In the genomic region with DNA sequence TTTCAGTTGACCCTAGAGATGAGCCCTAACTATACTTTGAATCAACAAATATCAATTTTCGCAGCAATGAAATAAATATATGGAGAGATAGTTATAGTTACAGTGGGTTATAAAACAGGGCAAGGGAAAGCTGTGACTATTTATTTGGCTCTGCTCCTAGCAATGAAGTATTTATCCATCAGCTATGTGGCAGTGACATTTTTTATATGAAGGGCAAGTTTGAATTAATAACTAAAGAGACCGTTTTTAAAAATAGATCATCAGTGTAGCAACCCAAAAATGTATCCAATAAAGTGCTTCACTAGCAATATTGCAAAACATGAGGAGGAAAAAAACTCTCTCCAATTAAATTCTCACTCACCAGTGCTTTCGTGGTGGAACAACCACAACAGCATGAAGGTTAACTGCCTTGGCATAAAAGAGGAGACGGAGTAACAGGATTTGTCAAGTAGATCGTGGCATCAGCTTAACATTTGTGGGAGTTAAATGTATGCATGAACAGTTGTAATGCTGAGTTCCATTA, we compare ENCODE assay signal across 26 cellular contexts. TPM values are rescaled to one million over a fixed set of nuclear protein-coding genes. Genes with fewer than 3 reads are reported as not detected.
DNase-seq lines count a peak whose midpoint lies in the region; ATAC-seq and TF ChIP-seq lines count a peak whose summit lies in the region.
"Had no signal": no experiment of that assay in that cellular context is flagged by ENCODE, and none has a peak within 500 bp of the region (broad histone marks: within the 10 kb centered on the region; RNA-seq: fewer than 3 reads in every experiment).

No MANE protein-coding gene starts in this region.

- DNase-seq in A673 (ENCODE audit: low spot score) (no peak), GM04503 (ENCODE audit: low read depth) (peak; percentile 19), NOMO-1 treated with dmso at 0.1 percent for 144 hours (lab: John Stamatoyannopoulos, UW; ENCODE audit: unreplicated experiment) (peak; percentile 38), fibroblast of peridontal ligament (ENCODE audit: extremely low read depth) (peak; percentile 52), transverse colon (no peak), esophagus squamous epithelium (lab: John Stamatoyannopoulos, UW) (no peak), EL (no peak)
- DNase-seq: activated B cell treated with CpG ODN at 0.5 μM for 24 hours; activated CD4-positive, alpha-beta T cell treated with anti-CD3 and anti-CD28 coated beads, Interleukin-2, amount 50 U/mL, for 48 hours; activated CD8-positive, alpha-beta memory T cell treated with anti-CD3 and anti-CD28 coated beads, Interleukin-2, amount 50 U/mL, for 4 hours; anterior cingulate cortex; C1 segment of cervical spinal cord; caudate nucleus; dermis blood vessel endothelial cell; head of caudate nucleus; HFFc6; kidney glomerular epithelial cell; lower lobe of right lung; NCI-H524; stimulated activated CD4-positive, alpha-beta T cell treated with anti-CD3 and anti-CD28 coated beads, Interleukin-1b, Interleukin-23, amount 100 ng/mL, for 48 hours; substantia nigra; T1000 had no signal

- H3K4me3 ChIP-seq in A673 (ENCODE audit: low read depth, low read length, poor library complexity, severe bottlenecking) (no peak overlapping the region), transverse colon (no peak overlapping the region), esophagus squamous epithelium (no peak overlapping the region)
- H3K4me3 ChIP-seq: lower lobe of right lung, neural progenitor cell had no signal

- no peak for ATAC-seq in GM18517 (IDR thresholded peaks at IDR 0.05; ENCODE audit: unreplicated experiment)
- ATAC-seq: HepG2, lower lobe of right lung, Right ventricle myocardium inferior had no signal

- in situ Hi-C loops in transverse colon (cut with MboI; ENCODE audit: low pct_ligation_motif_present in 1 of 4, low pct_unique_long_range_greater_than_20kb in 1 of 4, low sequenced_read_pairs in 3 of 4), result no loop called here

- H3K9me3 ChIP-seq in A673 (ENCODE audit: low read depth, low read length, poor library complexity, severe bottlenecking) (no peaks in the 10 kb centered on the region), transverse colon (no peaks in the 10 kb centered on the region), esophagus squamous epithelium (no peaks in the 10 kb centered on the region)
- H3K9me3 ChIP-seq: lower lobe of right lung had no signal

- H3K27ac ChIP-seq in A673 (ENCODE audit: low read depth, low read length, poor library complexity, severe bottlenecking) (peak overlapping the region; percentile 57), transverse colon (no peak overlapping the region), esophagus squamous epithelium (no peak overlapping the region)
- H3K27ac ChIP-seq: lower lobe of right lung, neural progenitor cell had no signal

- TF ChIP-seq EP300 in transverse colon (IDR thresholded peaks at IDR 0.05; ENCODE audit: low read depth), result no peak

- BruUV-seq in A673 (replicated peaks; lab: Mats Ljungman, UMichigan), result no TSS peak

- no peaks in the 10 kb centered on the region for H3K27me3 ChIP-seq in A673 (replicated peaks; ENCODE audit: insufficient read depth, low read depth, low read length, poor library complexity)
- no peaks in the 10 kb centered on the region for H3K27me3 ChIP-seq in transverse colon
- H3K27me3 ChIP-seq in esophagus squamous epithelium, result no peaks in the 10 kb centered on the region
- H3K27me3 ChIP-seq: neural progenitor cell had no signal

- CTCF ChIA-PET in A673 (lab: Charles Lee), result no interaction called here

- no peak for TF ChIP-seq POLR2A in transverse colon (IDR thresholded peaks at IDR 0.05)
- TF ChIP-seq POLR2A in esophagus squamous epithelium (IDR thresholded peaks at IDR 0.05), result no peak

- peaks cover 17% of the 10 kb centered on the region for H3K4me1 ChIP-seq in A673 (ENCODE audit: insufficient read depth, low read length, poor library complexity, severe bottlenecking)
- peaks cover 0 to 25% (median 3%) of the 10 kb centered on the region in 4 donors for H3K4me1 ChIP-seq in transverse colon
- peaks cover 0 to 3% (median 0%) of the 10 kb centered on the region in 3 donors for H3K4me1 ChIP-seq in esophagus squamous epithelium
- H3K4me1 ChIP-seq: lower lobe of right lung, neural progenitor cell had no signal

- H3K36me3 ChIP-seq in A673 (ENCODE audit: insufficient read depth, low read length, poor library complexity, severe bottlenecking), result no peaks in the 10 kb centered on the region
- H3K36me3 ChIP-seq in transverse colon, result no peaks in the 10 kb centered on the region
- H3K36me3 ChIP-seq in esophagus squamous epithelium, result no peaks in the 10 kb centered on the region
- H3K36me3 ChIP-seq: lower lobe of right lung, neural progenitor cell had no signal

- POLR2A ChIA-PET in A673 (lab: Charles Lee; ENCODE audit: low non-redundant PET), result interaction anchor here (0.6 kb wide), 1 partner anchor 69 kb away, joined by 3 read pairs; no protein-coding TSS in a partner anchor

- 65 to 82% methylated on average over 5 of the region's 5 CpGs for WGBS in transverse colon (ENCODE audit: low coverage in 1 of 2), 2 donors
- WGBS in esophagus squamous epithelium, 2 donors, result 70 to 72% methylated on average over 5 of the region's 5 CpGs

- TF ChIP-seq CTCF in A673 (conservative IDR thresholded peaks at IDR 0.05; ENCODE audit: low read depth, low read length) (no peak), transverse colon (IDR thresholded peaks at IDR 0.05) (no peak), esophagus squamous epithelium (IDR thresholded peaks at IDR 0.05) (no peak)

- intact Hi-C loops in A673 (cut with micrococcal nuclease; ENCODE audit: unreplicated experiment), result no loop called here
- intact Hi-C loops in transverse colon (cut with DNase I; ENCODE audit: low total_unique reads), result no loop called here
- intact Hi-C loops in esophagus squamous epithelium (cut with DNase I), result no loop called here

RNA-seq across cellular contexts. Expression of a gene that starts 58.1 kb away (rescaled TPM):
- total RNA-seq in A673 (2021) (79.6 and 93.8 TPM in 2 replicates), transverse colon (100 to 1,000 TPM in 2 of 4 donors, 10 to 100 TPM in 2; 65.3 to 111 (median 90.9) TPM), esophagus squamous epithelium (10 to 100 TPM; 16.0 to 33.8 (median 25.7) TPM)

Comparison
In these comparisons a context has a peak if more than half of its experiments do, and no peak if none do; other contexts are left out.
1. DNase-seq: peak in GM04503 (single experiment), NOMO-1 treated with dmso at 0.1 percent for 144 hours (single experiment) and fibroblast of peridontal ligament (single experiment); none in A673 (single experiment), transverse colon (single experiment), esophagus squamous epithelium (single experiment) and EL (single experiment).